ENCODE assay signal across 17 cellular contexts in genomic region chr15:67100124-67100791, GRCh38. TPM values are rescaled to one million over a fixed set of nuclear protein-coding genes. Genes with fewer than 3 reads are reported as not detected.
DNase-seq lines count a peak whose midpoint lies in the region; ATAC-seq and TF ChIP-seq lines count a peak whose summit lies in the region.
"Had no signal": no experiment of that assay in that cellular context is flagged by ENCODE, and none has a peak within 500 bp of the region (broad histone marks: within the 10 kb centered on the region; RNA-seq: fewer than 3 reads in every experiment).

No MANE protein-coding gene starts in this region.

- peak overlapping the region; percentile 72 for H3K27ac Mint-ChIP-seq in activated CD8-positive, alpha-beta memory T cell treated with anti-CD3 and anti-CD28 coated beads, Interleukin-2, amount 10 ng/mL, durations not matched to agents 7 days and 5 days
- peak overlapping the region; percentile 14 for H3K27ac Mint-ChIP-seq in activated naive CD8-positive, alpha-beta T cell treated with anti-CD3 and anti-CD28 coated beads, Interleukin-2, amount 10 ng/mL, durations not matched to agents 7 days and 5 days

- no peaks in the 10 kb centered on the region for H3K9me3 ChIP-seq in gastrocnemius medialis
- H3K9me3 ChIP-seq: heart right ventricle had no signal

- no peak for TF ChIP-seq CTCF in gastrocnemius medialis (IDR thresholded peaks at IDR 0.05 in 4 of 5, conservative IDR thresholded peaks at IDR 0.05 in 1 of 5)

- CTCF ChIA-PET in activated CD8-positive, alpha-beta memory T cell treated with anti-CD3 and anti-CD28 coated beads, Interleukin-2, amount 10 ng/mL, durations not matched to agents 7 days and 5 days (lab: Charles Lee) = interaction anchor here (1.7 to 3.3 kb wide), 3 partner anchors 9 to 34 kb away, joined by 7 to 20 read pairs (median 8); no protein-coding TSS in a partner anchor

- no peaks in the 10 kb centered on the region for H3K9me3 Mint-ChIP-seq in activated CD8-positive, alpha-beta memory T cell treated with anti-CD3 and anti-CD28 coated beads, Interleukin-2, amount 10 ng/mL, durations not matched to agents 7 days and 5 days (ENCODE audit: low read depth)
- H3K9me3 Mint-ChIP-seq in activated naive CD8-positive, alpha-beta T cell treated with anti-CD3 and anti-CD28 coated beads, Interleukin-2, amount 10 ng/mL, durations not matched to agents 7 days and 5 days = no peaks in the 10 kb centered on the region

- H3K36me3 Mint-ChIP-seq in activated CD8-positive, alpha-beta memory T cell treated with anti-CD3 and anti-CD28 coated beads, Interleukin-2, amount 10 ng/mL, durations not matched to agents 7 days and 5 days = peaks cover 48% of the 10 kb centered on the region
- peaks cover 25% of the 10 kb centered on the region for H3K36me3 Mint-ChIP-seq in activated naive CD8-positive, alpha-beta T cell treated with anti-CD3 and anti-CD28 coated beads, Interleukin-2, amount 10 ng/mL, durations not matched to agents 7 days and 5 days

- H3K27me3 Mint-ChIP-seq in activated CD8-positive, alpha-beta memory T cell treated with anti-CD3 and anti-CD28 coated beads, Interleukin-2, amount 10 ng/mL, durations not matched to agents 7 days and 5 days = no peaks in the 10 kb centered on the region
- H3K27me3 Mint-ChIP-seq in activated naive CD8-positive, alpha-beta T cell treated with anti-CD3 and anti-CD28 coated beads, Interleukin-2, amount 10 ng/mL, durations not matched to agents 7 days and 5 days = no peaks in the 10 kb centered on the region

- H3K4me3 Mint-ChIP-seq in activated CD8-positive, alpha-beta memory T cell treated with anti-CD3 and anti-CD28 coated beads, Interleukin-2, amount 10 ng/mL, durations not matched to agents 7 days and 5 days = no peak overlapping the region
- no peak overlapping the region for H3K4me3 Mint-ChIP-seq in activated naive CD8-positive, alpha-beta T cell treated with anti-CD3 and anti-CD28 coated beads, Interleukin-2, amount 10 ng/mL, durations not matched to agents 7 days and 5 days

- POLR2A ChIA-PET in activated naive CD8-positive, alpha-beta T cell treated with anti-CD3 and anti-CD28 coated beads, Interleukin-2, amount 10 ng/mL, durations not matched to agents 7 days and 5 days (lab: Charles Lee) = interaction anchor here (0.6 to 4.0 kb wide), 6 partner anchors 16 to 1218 kb away, joined by 3 to 36 read pairs (median 5); partner anchors contain the start of gene SMAD3

- ATAC-seq in activated CD8-positive, alpha-beta memory T cell treated with anti-CD3 and anti-CD28 coated beads, Interleukin-2, amount 10 ng/mL, durations not matched to agents 7 days and 5 days = no peak
- no peak for ATAC-seq in activated naive CD8-positive, alpha-beta T cell treated with anti-CD3 and anti-CD28 coated beads, Interleukin-2, amount 10 ng/mL, durations not matched to agents 7 days and 5 days (ENCODE audit: low read depth)
- no peak for ATAC-seq in gastrocnemius medialis
- no peak for ATAC-seq in GM18520 (IDR thresholded peaks at IDR 0.05; ENCODE audit: unreplicated experiment)
- ATAC-seq: heart right ventricle had no signal

- TF ChIP-seq POLR2A in gastrocnemius medialis (IDR thresholded peaks at IDR 0.05) = no peak

- H3K4me3 ChIP-seq in gastrocnemius medialis = no peak overlapping the region
- H3K4me3 ChIP-seq: heart right ventricle, skin epidermis had no signal

- H3K4me1 ChIP-seq in gastrocnemius medialis = peaks cover 79 to 84% of the 10 kb centered on the region in 2 donors

- intact Hi-C loops in gastrocnemius medialis (cut with DNase I; ENCODE audit: low total_unique reads) = no loop called here

- H3K4me1 Mint-ChIP-seq in activated CD8-positive, alpha-beta memory T cell treated with anti-CD3 and anti-CD28 coated beads, Interleukin-2, amount 10 ng/mL, durations not matched to agents 7 days and 5 days = peaks cover 47% of the 10 kb centered on the region
- H3K4me1 Mint-ChIP-seq in activated naive CD8-positive, alpha-beta T cell treated with anti-CD3 and anti-CD28 coated beads, Interleukin-2, amount 10 ng/mL, durations not matched to agents 7 days and 5 days = peaks cover 55% of the 10 kb centered on the region

- DNase-seq in activated CD8-positive, alpha-beta memory T cell treated with anti-CD3 and anti-CD28 coated beads, Interleukin-2, amount 10 ng/mL, durations not matched to agents 7 days and 5 days = no peak
- DNase-seq in activated CD8-positive, alpha-beta memory T cell treated with anti-CD3 and anti-CD28 coated beads, Interleukin-2, amount 50 U/mL, for 4 hours = no peak
- DNase-seq in M059J (ENCODE audit: low read depth) (peak; percentile 46), gastrocnemius medialis (no peak), OCI-M1 (lab: John Stamatoyannopoulos, UW) (no peak), NCI-H524 treated with DMSO at 0.1 percent for 48 hours (lab: John Stamatoyannopoulos, UW) (no peak)
- DNase-seq in activated naive CD8-positive, alpha-beta T cell treated with anti-CD3 and anti-CD28 coated beads, Interleukin-2, amount 10 ng/mL, durations not matched to agents 7 days and 5 days = no peak
- DNase-seq: activated CD8-positive, alpha-beta memory T cell treated with anti-CD3 and anti-CD28 coated beads for 24 hours; DMS 273 treated with DMSO at 0.1 percent for 48 hours; heart right ventricle; kidney glomerular epithelial cell; midbrain; NCI-H1417 treated with DMSO at 0.1 percent for 48 hours; NCI-H510A; T-helper 9 cell had no signal

- H3K27me3 ChIP-seq in gastrocnemius medialis = no peaks in the 10 kb centered on the region
- H3K27me3 ChIP-seq: heart right ventricle had no signal

- H3K36me3 ChIP-seq in gastrocnemius medialis = no peaks in the 10 kb centered on the region
- H3K36me3 ChIP-seq: heart right ventricle had no signal

- in situ Hi-C loops in gastrocnemius medialis (cut with MboI; ENCODE audit: low sequenced_read_pairs in 4 of 4) = no loop called here

- peak overlapping the region in 3 of 4 donors; percentile 14 to 48 (median 42) for H3K27ac ChIP-seq in gastrocnemius medialis

RNA-seq across cellular contexts. Expression of gene SMAD3, which starts 34.9 kb away (rescaled TPM):
- 10 to 100 TPM; 87.1 to 88.0 TPM for total RNA-seq in activated CD8-positive, alpha-beta memory T cell treated with anti-CD3 and anti-CD28 coated beads, Interleukin-2, amount 10 ng/mL, durations not matched to agents 7 days and 5 days
- 32.6 and 46.7 TPM in 2 replicates for total RNA-seq in M059J (2014; rRNA removed; shearing (Covaris generic))
- 10 to 100 TPM; 74.1 to 75.9 TPM for total RNA-seq in activated naive CD8-positive, alpha-beta T cell treated with anti-CD3 and anti-CD28 coated beads, Interleukin-2, amount 10 ng/mL, durations not matched to agents 7 days and 5 days
- total RNA-seq in gastrocnemius medialis = 10 to 100 TPM; 15.9 to 61.7 (median 26.3) TPM
